Comparison of ENCODE assay signal across 9 cellular contexts in the genomic region with DNA sequence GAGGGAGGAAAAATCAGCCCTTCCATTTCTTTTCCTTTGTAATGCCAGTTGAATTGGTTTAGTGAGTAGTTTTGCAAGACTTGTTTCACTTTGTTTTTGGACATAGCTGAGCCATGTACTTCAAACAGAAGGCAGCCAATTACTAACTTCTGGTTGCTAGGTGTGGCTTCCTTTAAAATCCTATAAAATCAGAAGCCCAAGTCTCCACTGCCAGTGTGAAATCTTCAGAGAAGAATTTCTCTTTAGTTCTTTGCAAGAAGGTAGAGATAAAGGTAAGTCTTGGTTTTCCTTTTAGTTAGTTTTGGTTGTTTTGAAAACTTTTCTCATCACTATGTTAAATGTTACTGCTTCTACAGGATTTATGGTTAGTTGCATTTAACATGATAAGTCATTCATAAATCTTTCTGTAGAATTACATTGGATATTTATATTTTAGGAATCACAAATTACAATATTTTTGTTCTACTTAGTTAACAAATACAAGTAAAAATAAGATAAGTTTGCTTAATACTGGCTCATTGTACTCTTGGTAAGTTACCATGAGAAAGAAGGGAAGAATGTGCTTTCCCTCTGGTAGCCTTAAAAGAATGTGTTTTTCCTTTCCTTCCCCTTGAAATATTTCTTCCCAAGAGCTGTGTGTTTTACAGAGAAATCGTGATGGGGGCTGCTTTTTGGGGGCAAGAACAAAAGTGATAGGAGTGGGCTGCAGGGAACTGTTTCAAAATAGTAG. TPM values are rescaled to one million over a fixed set of nuclear protein-coding genes. Genes with fewer than 3 reads are reported as not detected.
DNase-seq lines count a peak whose midpoint lies in the region; ATAC-seq, FAIRE-seq and TF ChIP-seq lines count a peak whose summit lies in the region.
"Had no signal": no experiment of that assay in that cellular context is flagged by ENCODE, and none has a peak within 500 bp of the region (broad histone marks: within the 10 kb centered on the region; RNA-seq: fewer than 3 reads in every experiment).

A gene with protein sequence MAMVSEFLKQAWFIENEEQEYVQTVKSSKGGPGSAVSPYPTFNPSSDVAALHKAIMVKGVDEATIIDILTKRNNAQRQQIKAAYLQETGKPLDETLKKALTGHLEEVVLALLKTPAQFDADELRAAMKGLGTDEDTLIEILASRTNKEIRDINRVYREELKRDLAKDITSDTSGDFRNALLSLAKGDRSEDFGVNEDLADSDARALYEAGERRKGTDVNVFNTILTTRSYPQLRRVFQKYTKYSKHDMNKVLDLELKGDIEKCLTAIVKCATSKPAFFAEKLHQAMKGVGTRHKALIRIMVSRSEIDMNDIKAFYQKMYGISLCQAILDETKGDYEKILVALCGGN (plus strand): TSS at position 213 of the 730 bp plus-strand sequence. CDS start 6,671 bp downstream, outside the sequence.

- H3K4me2 ChIP-seq in endothelial cell of umbilical vein (ENCODE audit: insufficient read depth, low read length) = peak within 1 kb of the TSS; percentile 76

- DNase-seq in DMS53 (lab: John Stamatoyannopoulos, UW) = peak; percentile 4
- DNase-seq in DMS53 treated with DMSO at 0.1 percent for 48 hours (lab: John Stamatoyannopoulos, UW; ENCODE audit: unreplicated experiment) = no peak
- peak; percentile 63 for DNase-seq in SW480 (ENCODE audit: low spot score)
- peak; percentile 77 for DNase-seq in endothelial cell of umbilical vein (ENCODE audit: low read depth, low spot score)
- DNase-seq in naive thymus-derived CD4-positive, alpha-beta T cell = peak in 7 of 9 donors; percentile 40 to 80 (median 69)
- no peak for DNase-seq in NCI-H748 treated with DMSO at 0.1 percent for 48 hours (lab: John Stamatoyannopoulos, UW)

- peaks cover 63% of the 10 kb centered on the region for H3K4me1 ChIP-seq in endothelial cell of umbilical vein (ENCODE audit: control insufficient read depth, extremely low read depth, insufficient read depth, low read length)
- H3K4me1 ChIP-seq in naive thymus-derived CD4-positive, alpha-beta T cell (ENCODE audit: control insufficient read depth in 2 of 2, insufficient read depth in 2 of 2, low read length in 2 of 2) = peaks cover 40 to 42% of the 10 kb centered on the region in 2 donors

- H3K4me1 Mint-ChIP-seq in naive thymus-derived CD4-positive, alpha-beta T cell = peaks cover 46 to 88% (median 73%) of the 10 kb centered on the region in 7 donors

- H3K79me2 ChIP-seq in endothelial cell of umbilical vein (ENCODE audit: control insufficient read depth, insufficient read depth, low read length) = peaks cover 57% of the 10 kb centered on the region

- no peak for TF ChIP-seq CTCF in endothelial cell of umbilical vein (IDR thresholded peaks at IDR 0.05; ENCODE audit: extremely low read depth in 1 of 2, insufficient read depth in 1 of 2, low read depth in 1 of 2, low read length in 2 of 2)

- H3K9me1 ChIP-seq in endothelial cell of umbilical vein (replicated peaks; ENCODE audit: control insufficient read depth, extremely low read depth, insufficient read depth, low read length) = no peaks in the 10 kb centered on the region

- intact Hi-C loops in endothelial cell of umbilical vein (cut with micrococcal nuclease) = loop anchor here (1.0 to 10.0 kb wide), 4 partner anchors 20 to 787 kb away; partner anchors contain the start of gene ZFAND5
- intact Hi-C loops in naive thymus-derived CD4-positive, alpha-beta T cell (cut with micrococcal nuclease) = loop anchor here (1.0 to 10.0 kb wide), 9 partner anchors 7 to 1933 kb away; partner anchors contain the start of genes C9orf40 (in 1 of the 2), CARNMT1 (in 1 of the 2), CEMIP2 (in 1 of the 2) and NMRK1 (in 1 of the 2)

- H4K20me1 ChIP-seq in endothelial cell of umbilical vein (replicated peaks; ENCODE audit: control insufficient read depth, extremely low read depth, insufficient read depth, low read length) = peaks cover 8% of the 10 kb centered on the region

- H3K27me3 Mint-ChIP-seq in naive thymus-derived CD4-positive, alpha-beta T cell = peaks cover 0 to 2% (median 0%) of the 10 kb centered on the region in 5 donors

- H3K36me3 Mint-ChIP-seq in naive thymus-derived CD4-positive, alpha-beta T cell = peaks cover 0 to 22% (median 0%) of the 10 kb centered on the region in 5 donors

- H3K36me3 ChIP-seq in endothelial cell of umbilical vein (ENCODE audit: control insufficient read depth in 2 of 2, extremely low read depth in 1 of 2, insufficient read depth in 2 of 2, low read length in 2 of 2) = peaks cover 0 to 7% of the 10 kb centered on the region in 2 experiments
- no peaks in the 10 kb centered on the region for H3K36me3 ChIP-seq in naive thymus-derived CD4-positive, alpha-beta T cell (ENCODE audit: control insufficient read depth in 2 of 3, insufficient read depth in 3 of 3, low read length in 3 of 3)

- dilution Hi-C loops in endothelial cell of umbilical vein (cut with MboI; ENCODE audit: extremely low pct_ligation_motif_present, low sequenced_read_pairs) = no loop called here

- peak within 1 kb of the TSS; percentile 77 for H3K27ac ChIP-seq in endothelial cell of umbilical vein (ENCODE audit: insufficient read depth, low read depth, low read length)
- H3K27ac ChIP-seq in naive thymus-derived CD4-positive, alpha-beta T cell (ENCODE audit: low read depth, low read length) = peak within 1 kb of the TSS; percentile 77

- no peaks in the 10 kb centered on the region for H3K27me3 ChIP-seq in endothelial cell of umbilical vein (ENCODE audit: control insufficient read depth in 2 of 2, insufficient read depth in 2 of 2, low read length in 2 of 2)
- no peaks in the 10 kb centered on the region for H3K27me3 ChIP-seq in naive thymus-derived CD4-positive, alpha-beta T cell (ENCODE audit: control insufficient read depth in 2 of 2, insufficient read depth in 2 of 2, low read length in 2 of 2)

- BruUV-seq in endothelial cell of umbilical vein (replicated peaks; lab: Mats Ljungman, UMichigan) = TSS peak; percentile 61

- POLR2A ChIA-PET in endothelial cell of umbilical vein (lab: Charles Lee) = interaction anchor here (1.2 to 1.5 kb wide), 2 partner anchors 43 to 202 kb away, joined by 3 to 4 read pairs; no protein-coding TSS in a partner anchor
- POLR2A ChIA-PET in naive thymus-derived CD4-positive, alpha-beta T cell (lab: Charles Lee) = interaction anchor here (1.3 to 1.5 kb wide), 3 partner anchors 10 to 38 kb away, joined by 4 to 12 read pairs (median 6); no protein-coding TSS in a partner anchor

- no peaks in the 10 kb centered on the region for H3K9me3 Mint-ChIP-seq in naive thymus-derived CD4-positive, alpha-beta T cell

- CTCF ChIA-PET in endothelial cell of umbilical vein (lab: Charles Lee) = interaction anchor here (1.4 to 3.3 kb wide), 2 partner anchors 14 to 44 kb away, joined by 4 to 35 read pairs; no protein-coding TSS in a partner anchor
- CTCF ChIA-PET in naive thymus-derived CD4-positive, alpha-beta T cell (lab: Charles Lee) = no interaction called here

- H3K9me3 ChIP-seq in endothelial cell of umbilical vein (replicated peaks; ENCODE audit: control insufficient read depth, insufficient read depth, low read length) = no peaks in the 10 kb centered on the region
- no peaks in the 10 kb centered on the region for H3K9me3 ChIP-seq in naive thymus-derived CD4-positive, alpha-beta T cell (ENCODE audit: control insufficient read depth in 2 of 3, low read length in 3 of 3)

- H3K4me3 ChIP-seq in endothelial cell of umbilical vein (replicated peaks in 1 of 3; ENCODE audit: insufficient read depth in 1 of 3, low read depth in 1 of 3, low read length in 3 of 3) = peak within 1 kb of the TSS; percentile 60 to 98 (median 68)
- peak within 1 kb of the TSS; percentile 67 for H3K4me3 ChIP-seq in naive thymus-derived CD4-positive, alpha-beta T cell (ENCODE audit: low read length)

- ATAC-seq in naive thymus-derived CD4-positive, alpha-beta T cell = peak; percentile 78
- ATAC-seq in HG03571 (IDR thresholded peaks at IDR 0.05; ENCODE audit: unreplicated experiment) (no peak), HG03175 (IDR thresholded peaks at IDR 0.05; ENCODE audit: unreplicated experiment) (no peak)

- H3K9ac ChIP-seq in endothelial cell of umbilical vein (replicated peaks; ENCODE audit: extremely low read depth, insufficient read depth, low read length) = peak within 1 kb of the TSS; percentile 99

- no peak within 1 kb of the TSS for H2AFZ ChIP-seq in endothelial cell of umbilical vein (ENCODE audit: low read depth, low read length)

- TF ChIP-seq POLR2A in endothelial cell of umbilical vein (IDR thresholded peaks at IDR 0.05; ENCODE audit: low read depth, low read length) = peak; percentile 98

- peak; percentile 26 for FAIRE-seq in endothelial cell of umbilical vein (lab: Jason Lieb, UNC)

- peak within 1 kb of the TSS; percentile 81 to 98 (median 90) for H3K4me3 Mint-ChIP-seq in naive thymus-derived CD4-positive, alpha-beta T cell
- H3K4me3 Mint-ChIP-seq: B cell had no signal

- H3K27ac Mint-ChIP-seq in naive thymus-derived CD4-positive, alpha-beta T cell = peak within 1 kb of the TSS; percentile 86 to 98 (median 96)
- H3K27ac Mint-ChIP-seq: B cell had no signal

TF ChIP-seq in endothelial cell of umbilical vein, 7 proteins besides CTCF, POLR2A, EP300 and RAD21 (continues in another document):
- TF ChIP-seq EZH2 (IDR thresholded peaks at IDR 0.05; ENCODE audit: borderline replicate concordance, low read depth, low read length, severe bottlenecking) (no peak), GATA2 (IDR thresholded peaks at IDR 0.05; ENCODE audit: insufficient read depth, insufficient read length, low read depth, low read length) (no peak), POLR2AphosphoS5 (IDR thresholded peaks at IDR 0.05; ENCODE audit: insufficient read depth, low read depth, low read length) (peak; percentile 88), JUN (IDR thresholded peaks at IDR 0.05; ENCODE audit: borderline replicate concordance, insufficient read depth, insufficient read length, low read depth) (peak; percentile 14), MAX (IDR thresholded peaks at IDR 0.05; ENCODE audit: insufficient read depth, insufficient read length) (no peak), MYC (IDR thresholded peaks at IDR 0.05; ENCODE audit: low read depth, low read length) (no peak)

RNA-seq across cellular contexts. Expression of the gene that starts here (rescaled TPM):
- 525 and 578 TPM in 2 replicates for total RNA-seq in endothelial cell of umbilical vein
- polyA plus RNA-seq in endothelial cell of umbilical vein = 313 and 403 TPM in 2 replicates
- polyA plus RNA-seq in endothelial cell of umbilical vein (2011; cell fraction: cytosol; rRNA removed) = 739 and 850 TPM in 2 replicates
- polyA plus RNA-seq in endothelial cell of umbilical vein (2011; cell fraction: nucleus; rRNA removed) = 853 and 889 TPM in 2 replicates
- 651 and 824 TPM in 2 replicates for polyA plus RNA-seq in endothelial cell of umbilical vein (2012)
- 346 and 389 TPM in 2 replicates for polyA minus RNA-seq in endothelial cell of umbilical vein
- 99.6 TPM for polyA minus RNA-seq in endothelial cell of umbilical vein (2011; cell fraction: cytosol; rRNA and poly(A)+ RNA removed)
- polyA minus RNA-seq in endothelial cell of umbilical vein (2011; cell fraction: nucleus; rRNA and poly(A)+ RNA removed) = 497 and 541 TPM in 2 replicates
- 100 to 1,000 TPM in 3 of 5 experiments, 10 to 100 TPM in 2; 90.2 to 649 (median 145) TPM for total RNA-seq in naive thymus-derived CD4-positive, alpha-beta T cell
- 100 to 1,000 TPM; 102 to 163 TPM for polyA plus RNA-seq in naive thymus-derived CD4-positive, alpha-beta T cell

Comparison
In these comparisons a context has a peak if more than half of its experiments do, and no peak if none do; other contexts are left out.
1. DNase-seq: peak in DMS53 (single experiment), SW480 (single experiment), endothelial cell of umbilical vein (single experiment) and naive thymus-derived CD4-positive, alpha-beta T cell (7 of 9); none in DMS53 treated with DMSO at 0.1 percent for 48 hours (single experiment) and NCI-H748 treated with DMSO at 0.1 percent for 48 hours (single experiment).